Comparison of ENCODE assay signal across 1 cellular context in the genomic region with DNA sequence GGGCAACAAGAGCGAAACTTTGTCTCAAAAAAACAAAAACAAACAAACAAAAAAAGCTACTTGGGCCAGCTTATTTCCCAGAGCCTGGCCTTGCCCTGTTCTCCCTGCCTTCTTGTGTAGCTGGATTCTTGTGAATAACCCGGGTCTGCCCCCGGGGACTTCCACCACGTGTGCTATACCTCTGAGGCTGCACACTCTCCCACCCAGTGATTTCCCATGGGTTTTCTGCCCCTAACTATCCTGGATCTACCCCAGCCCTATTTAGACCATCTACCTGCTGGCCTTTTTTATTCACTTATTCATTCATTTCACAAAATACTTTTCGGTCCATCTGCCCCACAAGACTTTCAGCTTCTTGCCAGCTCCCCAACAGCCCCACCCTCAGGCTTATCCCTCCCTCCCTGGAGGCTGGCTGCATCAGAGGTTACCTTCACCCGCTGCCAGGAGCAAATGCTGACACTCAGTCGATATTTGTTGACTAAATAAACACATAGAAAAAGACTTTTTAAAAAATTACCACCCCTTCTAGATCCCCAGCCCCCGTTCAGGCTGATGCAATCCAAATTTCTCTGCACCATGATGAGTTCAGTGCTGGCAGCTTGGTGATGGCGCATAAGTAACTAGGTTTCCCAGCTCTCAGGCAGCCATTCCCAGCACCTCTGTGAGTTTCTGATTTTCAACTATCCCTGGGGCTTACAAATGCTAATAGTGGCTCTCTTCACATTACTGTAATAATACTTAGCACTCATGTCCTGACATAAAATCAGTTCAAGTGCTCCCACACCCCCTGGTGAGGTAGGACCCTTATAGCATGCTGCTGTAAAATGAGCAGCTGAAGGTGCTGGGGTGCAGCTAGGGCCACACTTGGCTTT.
TF ChIP-seq lines count a peak whose summit lies in the region.

No MANE protein-coding gene starts in this region.

TF ChIP-seq in SK-N-SH treated with all-trans-retinoic acid at 6 μM for 48 hours, 23 proteins besides CTCF, POLR2A, EP300 and RAD21 (continued from another document):
- TF ChIP-seq, protein P1, sequence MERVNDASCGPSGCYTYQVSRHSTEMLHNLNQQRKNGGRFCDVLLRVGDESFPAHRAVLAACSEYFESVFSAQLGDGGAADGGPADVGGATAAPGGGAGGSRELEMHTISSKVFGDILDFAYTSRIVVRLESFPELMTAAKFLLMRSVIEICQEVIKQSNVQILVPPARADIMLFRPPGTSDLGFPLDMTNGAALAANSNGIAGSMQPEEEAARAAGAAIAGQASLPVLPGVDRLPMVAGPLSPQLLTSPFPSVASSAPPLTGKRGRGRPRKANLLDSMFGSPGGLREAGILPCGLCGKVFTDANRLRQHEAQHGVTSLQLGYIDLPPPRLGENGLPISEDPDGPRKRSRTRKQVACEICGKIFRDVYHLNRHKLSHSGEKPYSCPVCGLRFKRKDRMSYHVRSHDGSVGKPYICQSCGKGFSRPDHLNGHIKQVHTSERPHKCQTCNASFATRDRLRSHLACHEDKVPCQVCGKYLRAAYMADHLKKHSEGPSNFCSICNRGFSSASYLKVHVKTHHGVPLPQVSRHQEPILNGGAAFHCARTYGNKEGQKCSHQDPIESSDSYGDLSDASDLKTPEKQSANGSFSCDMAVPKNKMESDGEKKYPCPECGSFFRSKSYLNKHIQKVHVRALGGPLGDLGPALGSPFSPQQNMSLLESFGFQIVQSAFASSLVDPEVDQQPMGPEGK (CRISPR knock-in tag; IDR thresholded peaks at IDR 0.05; ENCODE audit: borderline replicate concordance) = no peak
- TF ChIP-seq, protein P2, sequence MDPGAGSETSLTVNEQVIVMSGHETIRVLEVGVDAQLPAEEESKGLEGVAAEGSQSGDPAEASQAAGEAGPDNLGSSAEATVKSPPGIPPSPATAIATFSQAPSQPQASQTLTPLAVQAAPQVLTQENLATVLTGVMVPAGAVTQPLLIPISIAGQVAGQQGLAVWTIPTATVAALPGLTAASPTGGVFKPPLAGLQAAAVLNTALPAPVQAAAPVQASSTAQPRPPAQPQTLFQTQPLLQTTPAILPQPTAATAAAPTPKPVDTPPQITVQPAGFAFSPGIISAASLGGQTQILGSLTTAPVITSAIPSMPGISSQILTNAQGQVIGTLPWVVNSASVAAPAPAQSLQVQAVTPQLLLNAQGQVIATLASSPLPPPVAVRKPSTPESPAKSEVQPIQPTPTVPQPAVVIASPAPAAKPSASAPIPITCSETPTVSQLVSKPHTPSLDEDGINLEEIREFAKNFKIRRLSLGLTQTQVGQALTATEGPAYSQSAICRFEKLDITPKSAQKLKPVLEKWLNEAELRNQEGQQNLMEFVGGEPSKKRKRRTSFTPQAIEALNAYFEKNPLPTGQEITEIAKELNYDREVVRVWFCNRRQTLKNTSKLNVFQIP (CRISPR knock-in tag; IDR thresholded peaks at IDR 0.05; ENCODE audit: borderline replicate concordance, low read depth) = no peak
